ENCODE assay signal across 27 cellular contexts in genomic region chr12:30805959-30806358, GRCh38. TPM values are rescaled to one million over a fixed set of nuclear protein-coding genes. Genes with fewer than 3 reads are reported as not detected.
DNase-seq lines count a peak whose midpoint lies in the region; FAIRE-seq and TF ChIP-seq lines count a peak whose summit lies in the region.
"Had no signal": no experiment of that assay in that cellular context is flagged by ENCODE, and none has a peak within 500 bp of the region (broad histone marks: within the 10 kb centered on the region; RNA-seq: fewer than 3 reads in every experiment).

No MANE protein-coding gene starts in this region.

- no peak overlapping the region for H3K4me2 ChIP-seq in mammary epithelial cell (ENCODE audit: insufficient read depth, low read depth, low read length)
- H3K4me2 ChIP-seq: BLaER1 had no signal

- H3K9me3 Mint-ChIP-seq in chondrocyte (ENCODE audit: low read depth): peaks cover 9% of the 10 kb centered on the region
- H3K9me3 Mint-ChIP-seq: CD4-positive, alpha-beta T cell had no signal

- DNase-seq in mammary epithelial cell (peak; percentile 76), breast epithelium (ENCODE audit: low spot score in 2 of 2) (no peak), NCI-H69 (lab: John Stamatoyannopoulos, UW) (peak; percentile 99), bronchial epithelial cell (ENCODE audit: low read depth) (peak; percentile 44), chondrocyte (ENCODE audit: low spot score) (no peak), cardiac septum (ENCODE audit: low spot score) (no peak), posterior vena cava (ENCODE audit: low spot score) (no peak), NCI-H2227 (lab: John Stamatoyannopoulos, UW; ENCODE audit: unreplicated experiment) (no peak)
- DNase-seq: CD4-positive, alpha-beta T cell; DMS79; EL; GF-D8; GOT3; HCEC 1CT; NCI-H1092; NCI-H1436 treated with DMSO at 0.1 percent for 48 hours; NCI-H2029; NCI-H2227 treated with DMSO at 0.1 percent for 48 hours; NCI-H510A; NCI-H774; NK-92 treated with Interleukin-12 subunit alpha and Interleukin-12 subunit beta, amount 100 ng/mL, for 24 hours; RPMI8226; SHP77; T-cell had no signal

- in situ Hi-C loops in mammary epithelial cell (cut with MboI; ENCODE audit: low sequenced_read_pairs in 2 of 2): loop anchor here in 1 of 2 donors (25.0 kb wide), 1 partner anchor 1269 kb away; no protein-coding TSS in a partner anchor

- CTCF ChIA-PET in mammary epithelial cell (lab: Charles Lee; ENCODE audit: low non-redundant PET): no interaction called here

- H3K79me2 ChIP-seq in mammary epithelial cell (ENCODE audit: insufficient read depth, low read length): no peaks in the 10 kb centered on the region

- peaks cover 13% of the 10 kb centered on the region for H3K36me3 Mint-ChIP-seq in chondrocyte (ENCODE audit: low read depth)
- H3K36me3 Mint-ChIP-seq: T-cell had no signal

- no TSS peak for BruUV-seq in mammary epithelial cell (replicated peaks; lab: Mats Ljungman, UMichigan)

- intact Hi-C loops in mammary epithelial cell (cut with micrococcal nuclease): loop anchor here (2.0 to 10.0 kb wide), 4 partner anchors 517 to 1491 kb away; partner anchors contain the start of gene TMTC1
- intact Hi-C loops in breast epithelium (cut with DNase I; ENCODE audit: low total_unique reads): no loop called here
- intact Hi-C loops in cardiac septum (cut with DNase I): loop anchor here (5.0 to 10.0 kb wide), 3 partner anchors 109 to 1251 kb away; partner anchors contain the start of gene IPO8
- intact Hi-C loops in posterior vena cava (cut with DNase I): loop anchor here in 1 of 2 donors (10.0 kb wide), 1 partner anchor 1281 kb away; no protein-coding TSS in a partner anchor

- H3K9ac ChIP-seq in mammary epithelial cell (ENCODE audit: insufficient read depth, low read length): no peak overlapping the region
- H3K9ac ChIP-seq: BLaER1 had no signal

- TF ChIP-seq CTCF in mammary epithelial cell (conservative IDR thresholded peaks at IDR 0.05 in 1 of 2, IDR thresholded peaks at IDR 0.05 in 1 of 2; ENCODE audit: extremely low read depth in 1 of 2, insufficient read depth in 1 of 2, low read depth in 1 of 2, low read length in 2 of 2): no peak
- TF ChIP-seq CTCF in breast epithelium (IDR thresholded peaks at IDR 0.05): no peak
- TF ChIP-seq CTCF in bronchial epithelial cell (IDR thresholded peaks at IDR 0.05; ENCODE audit: insufficient read depth, low read length, severe bottlenecking): no peak
- no peak for TF ChIP-seq CTCF in chondrocyte (IDR thresholded peaks at IDR 0.05)

- 6% methylated on average over 1 of the region's 1 CpG for WGBS in mammary epithelial cell (ENCODE audit: low coverage, missing lambda C conversion rate)

- H3K36me3 ChIP-seq in mammary epithelial cell (ENCODE audit: insufficient read depth, low read length): peaks cover 4% of the 10 kb centered on the region
- no peaks in the 10 kb centered on the region for H3K36me3 ChIP-seq in breast epithelium
- no peaks in the 10 kb centered on the region for H3K36me3 ChIP-seq in bronchial epithelial cell (ENCODE audit: control insufficient read depth, insufficient read depth, low read length)
- H3K36me3 ChIP-seq: BLaER1 had no signal

- no peak overlapping the region for H3K4me3 Mint-ChIP-seq in chondrocyte (ENCODE audit: unreplicated experiment)
- H3K4me3 Mint-ChIP-seq: CD4-positive, alpha-beta T cell; T-cell had no signal

- H3K4me1 ChIP-seq in mammary epithelial cell (ENCODE audit: insufficient read depth, low read length) (peaks cover 14% of the 10 kb centered on the region), breast epithelium (no peaks in the 10 kb centered on the region)
- H3K4me1 ChIP-seq: BLaER1 had no signal

- TF ChIP-seq POLR2A in breast epithelium (IDR thresholded peaks at IDR 0.05): no peak

- H3K27ac Mint-ChIP-seq in chondrocyte (ENCODE audit: unreplicated experiment): no peak overlapping the region
- H3K27ac Mint-ChIP-seq: CD4-positive, alpha-beta T cell; T-cell had no signal

- no peaks in the 10 kb centered on the region for H3K27me3 Mint-ChIP-seq in chondrocyte (ENCODE audit: low read depth)

- H3K4me1 Mint-ChIP-seq in chondrocyte (ENCODE audit: low read depth): peaks cover 5% of the 10 kb centered on the region
- H3K4me1 Mint-ChIP-seq: T-cell had no signal

- no peak overlapping the region for H2AFZ ChIP-seq in mammary epithelial cell (ENCODE audit: low read depth, low read length)

- no peak overlapping the region for H3K4me3 ChIP-seq in mammary epithelial cell (replicated peaks in 1 of 3; ENCODE audit: insufficient read depth in 1 of 3, low read depth in 2 of 3, low read length in 3 of 3)
- H3K4me3 ChIP-seq in breast epithelium: no peak overlapping the region
- H3K4me3 ChIP-seq in bronchial epithelial cell (ENCODE audit: low read depth, low read length): no peak overlapping the region
- H3K4me3 ChIP-seq: BLaER1 had no signal

- no peak for FAIRE-seq in bronchial epithelial cell (lab: Jason Lieb, UNC)
- FAIRE-seq: A204.1, GM12891 had no signal

- dilution Hi-C loops in mammary epithelial cell (cut with HindIII; ENCODE audit: low sequenced_read_pairs): no loop called here

- H3K27ac ChIP-seq in mammary epithelial cell (ENCODE audit: insufficient read depth, low read depth, low read length): no peak overlapping the region
- no peak overlapping the region for H3K27ac ChIP-seq in breast epithelium
- H3K27ac ChIP-seq: BLaER1 had no signal

- no peaks in the 10 kb centered on the region for H4K20me1 ChIP-seq in mammary epithelial cell (ENCODE audit: insufficient read depth, low read length)
- H4K20me1 ChIP-seq: BLaER1 had no signal

- H3K9me3 ChIP-seq in mammary epithelial cell (replicated peaks; ENCODE audit: insufficient read depth, low read length) (no peaks in the 10 kb centered on the region), breast epithelium (no peaks in the 10 kb centered on the region)

- H3K27me3 ChIP-seq in mammary epithelial cell (ENCODE audit: insufficient read depth, low read length) (no peaks in the 10 kb centered on the region), breast epithelium (no peaks in the 10 kb centered on the region), bronchial epithelial cell (ENCODE audit: control insufficient read depth, insufficient read depth, low read length) (no peaks in the 10 kb centered on the region)
- H3K27me3 ChIP-seq: BLaER1 had no signal

RNA-seq across cellular contexts. Expression of gene CAPRIN2, which starts 51.2 kb away (rescaled TPM):
- total RNA-seq in mammary epithelial cell: 10 to 100 TPM; 17.2 to 38.0 TPM
- 10.7 TPM for polyA plus RNA-seq in mammary epithelial cell
- polyA minus RNA-seq in mammary epithelial cell: 1.7 TPM
- 10 to 100 TPM; 21.8 to 37.9 (median 29.8) TPM for total RNA-seq in breast epithelium
- total RNA-seq in bronchial epithelial cell: 26.2 and 31.9 TPM in 2 replicates
- 23.7 to 28.3 TPM (median 25.3 TPM) in 3 replicates for total RNA-seq in chondrocyte
- total RNA-seq in cardiac septum: 29.0 TPM
- total RNA-seq in posterior vena cava: 10 to 100 TPM; 21.2 to 24.0 TPM

Comparison
In these comparisons a context has a peak if more than half of its experiments do, and no peak if none do; other contexts are left out.
1. DNase-seq: peak in mammary epithelial cell (single experiment), NCI-H69 (single experiment) and bronchial epithelial cell (single experiment); none in breast epithelium (0 of 2), chondrocyte (single experiment), cardiac septum (single experiment), posterior vena cava (single experiment) and NCI-H2227 (single experiment).